In genomic region chr7:129095258-129095657, GRCh38 we compare ENCODE assay signal across 10 cellular contexts. TPM values are rescaled to one million over a fixed set of nuclear protein-coding genes. Genes with fewer than 3 reads are reported as not detected.
A peak's percentile ranks its signal among the peaks of the same experiment; 100 is the strongest.
DNase-seq lines count a peak whose midpoint lies in the region; ATAC-seq, FAIRE-seq and TF ChIP-seq lines count a peak whose summit lies in the region.
"Had no signal": no experiment of that assay in that cellular context is flagged by ENCODE, and none has a peak within 500 bp of the region (broad histone marks: within the 10 kb centered on the region; RNA-seq: fewer than 3 reads in every experiment).

No MANE protein-coding gene starts in this region.

- H3K9me3 Mint-ChIP-seq in activated T-helper 17 cell treated with anti-CD3 and anti-CD28 coated beads, Interleukin-2, amount 50 U/mL, for 72 hours: no peaks in the 10 kb centered on the region
- no peaks in the 10 kb centered on the region for H3K9me3 Mint-ChIP-seq in chondrocyte (ENCODE audit: low read depth)

- ATAC-seq in GM19351 (IDR thresholded peaks at IDR 0.05; ENCODE audit: unreplicated experiment) (peak; percentile 76), HG03108 (IDR thresholded peaks at IDR 0.05; ENCODE audit: unreplicated experiment) (peak; percentile 91)
- peak; percentile 56 for ATAC-seq in activated T-helper 17 cell treated with anti-CD3 and anti-CD28 coated beads, Interleukin-2, amount 50 U/mL, for 72 hours (replicated peaks)

- FAIRE-seq in RCC 7860 (lab: Jason Lieb, UNC): no peak
- FAIRE-seq in frontal cortex (lab: Jason Lieb, UNC): no peak

- H3K4me1 Mint-ChIP-seq in activated T-helper 17 cell treated with anti-CD3 and anti-CD28 coated beads, Interleukin-2, amount 50 U/mL, for 72 hours: peaks cover 12% of the 10 kb centered on the region
- peaks cover 4% of the 10 kb centered on the region for H3K4me1 Mint-ChIP-seq in chondrocyte (ENCODE audit: low read depth)

- CTCF ChIA-PET in GM10248 (lab: Yijun Ruan, JAX): interaction anchor here (1.0 to 1.3 kb wide), 5 partner anchors 8 to 113 kb away, joined by 3 to 6 read pairs (median 3); no protein-coding TSS in a partner anchor

- H3K27ac Mint-ChIP-seq in activated T-helper 17 cell treated with anti-CD3 and anti-CD28 coated beads, Interleukin-2, amount 50 U/mL, for 72 hours: peak overlapping the region; percentile 69
- H3K27ac Mint-ChIP-seq in chondrocyte (ENCODE audit: unreplicated experiment): no peak overlapping the region

- peak; percentile 53 for DNase-seq in GM10248 (ENCODE audit: extremely low spot score)
- no peak for DNase-seq in chondrocyte (ENCODE audit: low spot score)
- no peak for DNase-seq in RCC 7860 (ENCODE audit: low spot score)
- no peak for DNase-seq in HCEC 1CT
- DNase-seq in frontal cortex (ENCODE audit: low spot score in 2 of 2): no peak
- DNase-seq: GDM1, KG1 had no signal

- no peaks in the 10 kb centered on the region for H3K36me3 Mint-ChIP-seq in activated T-helper 17 cell treated with anti-CD3 and anti-CD28 coated beads, Interleukin-2, amount 50 U/mL, for 72 hours (ENCODE audit: low read depth)
- H3K36me3 Mint-ChIP-seq in chondrocyte (ENCODE audit: low read depth): no peaks in the 10 kb centered on the region

- TF ChIP-seq CTCF in GM10248 (IDR thresholded peaks at IDR 0.05; ENCODE audit: control extremely low read depth, extremely low read depth, low read depth, missing control alignments) (no peak), chondrocyte (IDR thresholded peaks at IDR 0.05) (no peak)

- H3K27me3 Mint-ChIP-seq in activated T-helper 17 cell treated with anti-CD3 and anti-CD28 coated beads, Interleukin-2, amount 50 U/mL, for 72 hours: no peaks in the 10 kb centered on the region
- peaks cover 19% of the 10 kb centered on the region for H3K27me3 Mint-ChIP-seq in chondrocyte (ENCODE audit: low read depth)

- peak overlapping the region; percentile 21 for H3K4me3 Mint-ChIP-seq in activated T-helper 17 cell treated with anti-CD3 and anti-CD28 coated beads, Interleukin-2, amount 50 U/mL, for 72 hours
- no peak overlapping the region for H3K4me3 Mint-ChIP-seq in chondrocyte (ENCODE audit: unreplicated experiment)

- POLR2A ChIA-PET in GM10248 (lab: Yijun Ruan, JAX): interaction anchor here (1.0 kb wide), 1 partner anchor 40 kb away, joined by 5 read pairs; the partner anchor contains the start of gene TNPO3

RNA-seq across cellular contexts. Expression of gene TNPO3, which starts 40.3 kb away (rescaled TPM):
- 10 to 100 TPM; 45.8 to 62.6 TPM for total RNA-seq in activated T-helper 17 cell treated with anti-CD3 and anti-CD28 coated beads, Interleukin-2, amount 50 U/mL, for 72 hours
- 39.5 to 44.0 TPM (median 43.9 TPM) in 3 replicates for total RNA-seq in chondrocyte
- total RNA-seq in frontal cortex: 101 TPM

RNA-seq across cellular contexts. Expression of gene TSPAN33, which starts 49.2 kb away (rescaled TPM):
- total RNA-seq in activated T-helper 17 cell treated with anti-CD3 and anti-CD28 coated beads, Interleukin-2, amount 50 U/mL, for 72 hours: 1 to 10 TPM in 1 of 2 donors, under 1 TPM in 1; 0.67 to 2.6 TPM
- total RNA-seq in chondrocyte (1.7 to 5.7 TPM (median 4.2 TPM) in 3 replicates), frontal cortex (4.1 TPM)
